In the genomic region with DNA sequence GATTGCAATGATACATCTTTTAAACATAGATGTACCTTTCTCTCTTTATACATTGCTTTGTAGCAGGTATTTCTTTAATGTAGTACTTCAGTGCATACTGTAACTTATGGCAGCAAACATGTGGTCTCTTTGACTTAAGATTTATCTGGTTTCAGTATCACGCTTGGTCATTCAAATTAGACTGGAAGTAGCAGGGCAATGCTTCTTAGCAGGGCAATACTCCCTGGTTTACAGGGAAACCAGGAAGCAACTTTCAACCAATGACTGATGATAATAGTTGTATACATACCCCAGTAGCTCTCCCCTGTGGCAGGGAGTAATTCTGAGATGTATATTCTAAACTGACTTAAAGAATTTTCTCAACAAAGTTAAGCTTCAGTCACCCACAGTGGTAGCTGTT, we compare ENCODE assay signal across 29 cellular contexts.
"Had no signal": no experiment of that assay in that cellular context is flagged by ENCODE, and none has a peak within 500 bp of the region (broad histone marks: within the 10 kb centered on the region; RNA-seq: fewer than 3 reads in every experiment).

No MANE protein-coding gene starts in this region.

- DNase-seq: activated CD4-positive, alpha-beta memory T cell treated with anti-CD3 and anti-CD28 coated beads for 36 hours; activated CD4-positive, alpha-beta T cell treated with anti-CD3 and anti-CD28 coated beads for 36 hours; activated CD4-positive, alpha-beta T cell treated with anti-CD3 and anti-CD28 coated beads, Interleukin-2, amount 10 ng/mL, durations not matched to agents 24 days and 14 days; activated CD4-positive, CD25-positive, alpha-beta regulatory T cell; activated CD4-positive, CD25-positive, alpha-beta regulatory T cell treated with anti-CD3 and anti-CD28 coated beads, Interleukin-2, amount 50 U/mL, for 72 hours; activated CD8-positive, alpha-beta memory T cell treated with anti-CD3 and anti-CD28 coated beads, Interleukin-2, amount 10 ng/mL, durations not matched to agents 7 days and 5 days; activated CD8-positive, alpha-beta memory T cell treated with anti-CD3 and anti-CD28 coated beads, Interleukin-2, amount 50 U/mL, for 4 hours; activated CD8-positive, alpha-beta T cell treated with anti-CD3 and anti-CD28 coated beads, Interleukin-2, amount 10 ng/mL, durations not matched to agents 7 days and 5 days; activated effector memory CD4-positive, alpha-beta T cell treated with anti-CD3 and anti-CD28 coated beads, Interleukin-2, amount 50 U/mL, for 16 hours; activated naive CD4-positive, alpha-beta T cell treated with anti-CD3 and anti-CD28 coated beads for 36 hours; activated naive CD8-positive, alpha-beta T cell treated with anti-CD3 and anti-CD28 coated beads for 36 hours; activated naive CD8-positive, alpha-beta T cell treated with anti-CD3 and anti-CD28 coated beads, Interleukin-2, amount 50 U/mL, for 24 hours; activated T-cell treated with anti-CD3 and anti-CD28 coated beads, Interleukin-2, amount 50 U/mL, for 1 hour; activated T-cell treated with anti-CD3 and anti-CD28 coated beads, Interleukin-2, amount 50 U/mL, for 48 hours; adrenal gland; amygdala; aorta; body of pancreas; caudate nucleus; cortex of kidney; dermis blood vessel endothelial cell; effector CD4-positive, alpha-beta T cell; effector memory CD8-positive, alpha-beta T cell; esophagus squamous epithelium; foreskin melanocyte; T1000; WERI-Rb-1 had no signal

- H3K27ac ChIP-seq: adrenal gland, body of pancreas, esophagus squamous epithelium, gastroesophageal sphincter, WERI-Rb-1 had no signal

- ATAC-seq: activated CD4-positive, alpha-beta T cell treated with anti-CD3 and anti-CD28 coated beads for 36 hours; activated CD8-positive, alpha-beta memory T cell treated with anti-CD3 and anti-CD28 coated beads, Interleukin-2, amount 10 ng/mL, durations not matched to agents 7 days and 5 days; activated CD8-positive, alpha-beta T cell treated with anti-CD3 and anti-CD28 coated beads, Interleukin-2, amount 10 ng/mL, durations not matched to agents 7 days and 5 days; activated naive CD8-positive, alpha-beta T cell treated with anti-CD3 and anti-CD28 coated beads, Interleukin-2, amount 50 U/mL, for 24 hours; body of pancreas; effector memory CD8-positive, alpha-beta T cell; gastroesophageal sphincter had no signal

- H3K4me3 ChIP-seq: adrenal gland, body of pancreas, esophagus squamous epithelium, gastroesophageal sphincter had no signal

- FAIRE-seq: colon had no signal

- H3K36me3 ChIP-seq: adrenal gland, esophagus squamous epithelium, gastroesophageal sphincter, WERI-Rb-1 had no signal

- H3K9me3 ChIP-seq: adrenal gland, body of pancreas had no signal

- H3K27me3 ChIP-seq: adrenal gland, body of pancreas, esophagus squamous epithelium, gastroesophageal sphincter had no signal

- H3K4me1 ChIP-seq: adrenal gland, body of pancreas, esophagus squamous epithelium, gastroesophageal sphincter had no signal
